ENCODE assay signal across 13 cellular contexts in the genomic region with DNA sequence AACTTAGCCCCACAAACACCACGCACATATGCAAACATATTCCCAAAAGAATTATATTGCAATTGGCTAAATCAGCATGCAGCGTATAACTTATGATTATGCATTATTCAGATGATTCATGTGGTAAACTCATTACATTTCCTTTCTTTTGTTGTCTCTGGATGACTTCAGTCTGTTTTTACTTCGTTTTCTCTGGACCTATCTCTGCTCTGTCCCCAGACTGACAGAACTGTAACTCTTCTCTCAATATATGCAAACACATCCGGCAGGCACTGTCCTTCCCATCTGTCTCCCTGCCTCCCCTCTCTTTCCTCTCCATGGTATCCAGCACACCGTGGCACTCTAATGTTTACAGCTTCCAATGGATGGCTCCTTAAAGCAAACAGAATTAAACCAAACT. TPM values are rescaled to one million over a fixed set of nuclear protein-coding genes. Genes with fewer than 3 reads are reported as not detected.
A peak's percentile ranks its signal among the peaks of the same experiment; 100 is the strongest.
DNase-seq lines count a peak whose midpoint lies in the region; ATAC-seq lines count a peak whose summit lies in the region.
"Had no signal": no experiment of that assay in that cellular context is flagged by ENCODE, and none has a peak within 500 bp of the region (broad histone marks: within the 10 kb centered on the region; RNA-seq: fewer than 3 reads in every experiment).

No MANE protein-coding gene starts in this region.

- POLR2A ChIA-PET in activated CD4-positive, alpha-beta T cell treated with anti-CD3 and anti-CD28 coated beads for 36 hours (lab: Charles Lee): interaction anchor here (0.7 kb wide), 1 partner anchor 51 kb away, joined by 3 read pairs; no protein-coding TSS in a partner anchor

- CTCF ChIA-PET in activated CD4-positive, alpha-beta T cell treated with anti-CD3 and anti-CD28 coated beads for 36 hours (lab: Charles Lee): interaction anchor here (1.0 kb wide), 1 partner anchor 9 kb away, joined by 3 read pairs; no protein-coding TSS in a partner anchor

- peak; percentile 62 for ATAC-seq in activated CD4-positive, alpha-beta T cell treated with anti-CD3 and anti-CD28 coated beads for 36 hours
- no peak for ATAC-seq in activated naive CD8-positive, alpha-beta T cell treated with anti-CD3 and anti-CD28 coated beads, Interleukin-2, amount 50 U/mL, for 24 hours
- no peak for ATAC-seq in GM19463 (IDR thresholded peaks at IDR 0.05; ENCODE audit: unreplicated experiment)

- H3K4me1 Mint-ChIP-seq in activated CD4-positive, alpha-beta T cell treated with anti-CD3 and anti-CD28 coated beads for 36 hours: peaks cover 33% of the 10 kb centered on the region
- H3K4me1 Mint-ChIP-seq in activated naive CD8-positive, alpha-beta T cell treated with anti-CD3 and anti-CD28 coated beads, Interleukin-2, amount 50 U/mL, for 24 hours: peaks cover 34% of the 10 kb centered on the region

- no peak overlapping the region for H3K4me3 Mint-ChIP-seq in activated CD4-positive, alpha-beta T cell treated with anti-CD3 and anti-CD28 coated beads for 36 hours
- no peak overlapping the region for H3K4me3 Mint-ChIP-seq in activated naive CD8-positive, alpha-beta T cell treated with anti-CD3 and anti-CD28 coated beads, Interleukin-2, amount 50 U/mL, for 24 hours

- no peak for DNase-seq in activated CD4-positive, alpha-beta T cell treated with anti-CD3 and anti-CD28 coated beads for 36 hours
- no peak for DNase-seq in activated CD4-positive, alpha-beta T cell treated with anti-CD3 and anti-CD28 coated beads for 48 hours
- DNase-seq in activated naive CD8-positive, alpha-beta T cell treated with anti-CD3 and anti-CD28 coated beads, Interleukin-2, amount 50 U/mL, for 24 hours: no peak
- DNase-seq in kidney tubule cell (ENCODE audit: low spot score) (no peak), OCI-M2 (lab: John Stamatoyannopoulos, UW; ENCODE audit: unreplicated experiment) (no peak)
- DNase-seq: activated CD4-positive, CD25-positive, alpha-beta regulatory T cell; activated gamma-delta T cell treated with Interleukin-2 at 50 U/mL for 16 hours; HCEC 1CT; stimulated activated CD4-positive, alpha-beta T cell treated with anti-CD3 and anti-CD28 coated beads, Interleukin-1b, Interleukin-23, amount 100 ng/mL, for 48 hours had no signal

- peaks cover 4% of the 10 kb centered on the region for H3K36me3 Mint-ChIP-seq in activated CD4-positive, alpha-beta T cell treated with anti-CD3 and anti-CD28 coated beads for 36 hours (ENCODE audit: low read depth)
- no peaks in the 10 kb centered on the region for H3K36me3 Mint-ChIP-seq in activated naive CD8-positive, alpha-beta T cell treated with anti-CD3 and anti-CD28 coated beads, Interleukin-2, amount 50 U/mL, for 24 hours (ENCODE audit: low read depth)

- no peaks in the 10 kb centered on the region for H3K27me3 Mint-ChIP-seq in activated CD4-positive, alpha-beta T cell treated with anti-CD3 and anti-CD28 coated beads for 36 hours
- H3K27me3 Mint-ChIP-seq in activated naive CD8-positive, alpha-beta T cell treated with anti-CD3 and anti-CD28 coated beads, Interleukin-2, amount 50 U/mL, for 24 hours: no peaks in the 10 kb centered on the region

- H2AFZ ChIP-seq in neuron (ENCODE audit: low read depth, low read length): peak overlapping the region; percentile 5

- peaks cover 14% of the 10 kb centered on the region; the same call in 1 of the 2 replicates for H3K36me3 ChIP-seq in KOPT-K1 (ENCODE audit: insufficient read depth, low read length)
- no peaks in the 10 kb centered on the region for H3K36me3 ChIP-seq in neuron (ENCODE audit: insufficient read depth, low read length)

- peak overlapping the region; percentile 15 for H3K27ac Mint-ChIP-seq in activated CD4-positive, alpha-beta T cell treated with anti-CD3 and anti-CD28 coated beads for 36 hours
- peak overlapping the region; percentile 5 for H3K27ac Mint-ChIP-seq in activated naive CD8-positive, alpha-beta T cell treated with anti-CD3 and anti-CD28 coated beads, Interleukin-2, amount 50 U/mL, for 24 hours

- H3K27me3 ChIP-seq in neuron (ENCODE audit: insufficient read depth, low read length): no peaks in the 10 kb centered on the region
- H3K27me3 ChIP-seq: esophagus muscularis mucosa had no signal

- no peak overlapping the region for H3K4me3 ChIP-seq in neuron (ENCODE audit: low read length)
- H3K4me3 ChIP-seq: esophagus muscularis mucosa had no signal

- intact Hi-C loops in activated CD4-positive, alpha-beta T cell treated with anti-CD3 and anti-CD28 coated beads for 36 hours (cut with DNase I, micrococcal nuclease): loop anchor here in 1 of 2 experiments (10.0 kb wide), 1 partner anchor 327 kb away; no protein-coding TSS in a partner anchor

- H3K4me1 ChIP-seq in neuron (ENCODE audit: insufficient read depth, low read length): no peaks in the 10 kb centered on the region

- H3K9me3 ChIP-seq in KOPT-K1 (ENCODE audit: insufficient read depth, low read length, poor library complexity, severe bottlenecking) (no peaks in the 10 kb centered on the region), neuron (ENCODE audit: low read length) (no peaks in the 10 kb centered on the region)
- H3K9me3 ChIP-seq: esophagus muscularis mucosa had no signal

- H3K27ac ChIP-seq in KOPT-K1 (ENCODE audit: low read depth, low read length, poor library complexity, severe bottlenecking): peak overlapping the region; percentile 86
- H3K27ac ChIP-seq: esophagus muscularis mucosa had no signal

- no peaks in the 10 kb centered on the region for H3K9me3 Mint-ChIP-seq in activated CD4-positive, alpha-beta T cell treated with anti-CD3 and anti-CD28 coated beads for 36 hours (ENCODE audit: low read depth)
- no peaks in the 10 kb centered on the region for H3K9me3 Mint-ChIP-seq in activated naive CD8-positive, alpha-beta T cell treated with anti-CD3 and anti-CD28 coated beads, Interleukin-2, amount 50 U/mL, for 24 hours

RNA-seq across cellular contexts. Expression of a gene that starts 6.1 kb away (rescaled TPM):
- total RNA-seq in activated CD4-positive, alpha-beta T cell treated with anti-CD3 and anti-CD28 coated beads for 36 hours: 10 to 100 TPM; 90.2 to 98.6 TPM

RNA-seq across cellular contexts. Expression of a gene that starts 29.3 kb away (rescaled TPM):
- 10 to 100 TPM; 43.2 to 86.5 TPM for total RNA-seq in activated CD4-positive, alpha-beta T cell treated with anti-CD3 and anti-CD28 coated beads for 36 hours

RNA-seq across cellular contexts. Expression of a gene that starts 50.2 kb away (rescaled TPM):
- total RNA-seq in activated CD4-positive, alpha-beta T cell treated with anti-CD3 and anti-CD28 coated beads for 36 hours: 10 to 100 TPM; 30.6 to 34.7 TPM
